1 cellular context compared by ENCODE assay signal in the genomic region with DNA sequence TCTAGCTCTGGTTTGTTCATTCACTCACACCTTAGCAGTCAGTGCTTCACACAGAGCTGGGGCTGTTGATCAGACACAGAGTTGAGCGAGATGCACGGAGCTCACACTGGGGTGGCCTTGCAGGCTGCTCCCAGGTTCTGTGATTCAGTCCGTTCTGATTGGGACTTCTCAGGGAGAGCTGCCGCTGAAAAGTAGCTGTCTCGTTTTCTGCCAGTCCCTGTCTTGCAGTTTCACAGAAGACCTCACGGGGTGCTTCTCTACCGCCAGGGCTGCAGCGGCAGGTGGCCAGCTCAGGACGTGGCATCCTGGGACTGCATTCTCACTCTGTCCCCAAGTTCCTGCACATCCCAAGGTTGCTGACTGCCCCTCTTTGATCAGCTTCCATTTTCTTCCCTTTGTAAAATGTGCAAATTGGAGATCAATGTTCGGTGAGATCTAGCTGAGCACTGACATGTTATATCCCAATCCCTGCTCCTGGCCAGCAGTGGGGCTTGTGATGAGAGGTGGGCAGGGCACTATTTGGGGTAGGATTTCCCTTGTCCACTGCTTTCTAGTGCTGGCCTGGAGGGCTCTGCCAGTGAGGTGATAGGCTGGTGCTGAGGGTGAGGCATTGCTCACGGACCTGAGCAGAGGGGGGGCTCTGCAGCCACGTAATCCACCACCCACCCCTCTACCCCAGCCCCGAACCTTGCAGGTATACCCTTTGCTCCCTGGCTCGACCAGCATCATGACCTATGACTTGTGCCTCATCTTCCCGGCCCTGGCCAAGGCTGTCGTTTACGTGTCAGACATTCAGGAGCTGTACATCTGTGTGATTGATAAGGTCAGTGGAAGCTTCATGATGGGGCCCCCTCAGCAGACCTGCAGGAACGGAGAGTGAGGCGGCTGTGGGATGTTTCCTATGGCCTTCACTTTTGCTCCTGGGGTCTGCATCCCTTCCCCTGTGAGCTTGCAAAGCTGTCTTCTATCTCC.
TF ChIP-seq lines count a peak whose summit lies in the region.

No MANE protein-coding gene starts in this region.

TF ChIP-seq in HCT116, 20 proteins besides CTCF, POLR2A, EP300 and RAD21 (continued from another document):
- TF ChIP-seq, protein P1, sequence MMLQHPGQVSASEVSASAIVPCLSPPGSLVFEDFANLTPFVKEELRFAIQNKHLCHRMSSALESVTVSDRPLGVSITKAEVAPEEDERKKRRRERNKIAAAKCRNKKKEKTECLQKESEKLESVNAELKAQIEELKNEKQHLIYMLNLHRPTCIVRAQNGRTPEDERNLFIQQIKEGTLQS (IDR thresholded peaks at IDR 0.05): no peak
